In genomic region chr4:64890131-64890710, GRCh38 we compare ENCODE assay signal across 21 cellular contexts.
"Had no signal": no experiment of that assay in that cellular context is flagged by ENCODE, and none has a peak within 500 bp of the region (broad histone marks: within the 10 kb centered on the region; RNA-seq: fewer than 3 reads in every experiment).

No MANE protein-coding gene starts in this region.

- H3K36me3 ChIP-seq: esophagus squamous epithelium, ovary, stomach, vagina had no signal

- H3K4me3 ChIP-seq: esophagus squamous epithelium, mucosa of descending colon, ovary, smooth muscle cell, stomach, vagina had no signal

- H3K4me1 ChIP-seq: esophagus squamous epithelium, stomach, vagina had no signal

- ATAC-seq: activated T-helper 17 cell treated with anti-CD3 and anti-CD28 coated beads, Interleukin-2, amount 50 U/mL, for 72 hours; left ventricle myocardium superior; mucosa of descending colon; sciatic nerve; stimulated activated effector memory CD8-positive, alpha-beta T cell treated with anti-CD3 and anti-CD28 coated beads, Interleukin-12 subunit alpha, Interleukin-12 subunit beta, amount 100 ng/mL, for 72 hours had no signal

- H3K27me3 ChIP-seq: esophagus squamous epithelium, ovary, stomach, vagina had no signal

- H3K4me2 ChIP-seq: smooth muscle cell had no signal

- DNase-seq: activated B cell treated with CpG ODN at 0.5 μM for 24 hours; activated CD4-positive, alpha-beta memory T cell treated with anti-CD3 and anti-CD28 coated beads for 36 hours; activated CD4-positive, alpha-beta T cell treated with anti-CD3 and anti-CD28 coated beads for 4 hours; activated naive CD4-positive, alpha-beta T cell; activated naive CD8-positive, alpha-beta T cell treated with anti-CD3 and anti-CD28 coated beads, Interleukin-2, amount 10 ng/mL, durations not matched to agents 7 days and 5 days; amygdala; cerebellar nuclear complex; effector memory CD4-positive, alpha-beta T cell; esophagus squamous epithelium; left ventricle myocardium superior; mucosa of descending colon; naive B cell; ovary; stimulated activated CD4-positive, alpha-beta T cell treated with anti-CD3 and anti-CD28 coated beads, Interleukin-4, amount 100 ng/mL, for 24 hours; stomach; trophoblast cell had no signal

- H3K27ac ChIP-seq: esophagus squamous epithelium, ovary, stomach, vagina had no signal

- H3K9me3 ChIP-seq: esophagus squamous epithelium, mucosa of descending colon, ovary, stomach, vagina had no signal
